ENCODE assay signal across 11 cellular contexts in the genomic region with DNA sequence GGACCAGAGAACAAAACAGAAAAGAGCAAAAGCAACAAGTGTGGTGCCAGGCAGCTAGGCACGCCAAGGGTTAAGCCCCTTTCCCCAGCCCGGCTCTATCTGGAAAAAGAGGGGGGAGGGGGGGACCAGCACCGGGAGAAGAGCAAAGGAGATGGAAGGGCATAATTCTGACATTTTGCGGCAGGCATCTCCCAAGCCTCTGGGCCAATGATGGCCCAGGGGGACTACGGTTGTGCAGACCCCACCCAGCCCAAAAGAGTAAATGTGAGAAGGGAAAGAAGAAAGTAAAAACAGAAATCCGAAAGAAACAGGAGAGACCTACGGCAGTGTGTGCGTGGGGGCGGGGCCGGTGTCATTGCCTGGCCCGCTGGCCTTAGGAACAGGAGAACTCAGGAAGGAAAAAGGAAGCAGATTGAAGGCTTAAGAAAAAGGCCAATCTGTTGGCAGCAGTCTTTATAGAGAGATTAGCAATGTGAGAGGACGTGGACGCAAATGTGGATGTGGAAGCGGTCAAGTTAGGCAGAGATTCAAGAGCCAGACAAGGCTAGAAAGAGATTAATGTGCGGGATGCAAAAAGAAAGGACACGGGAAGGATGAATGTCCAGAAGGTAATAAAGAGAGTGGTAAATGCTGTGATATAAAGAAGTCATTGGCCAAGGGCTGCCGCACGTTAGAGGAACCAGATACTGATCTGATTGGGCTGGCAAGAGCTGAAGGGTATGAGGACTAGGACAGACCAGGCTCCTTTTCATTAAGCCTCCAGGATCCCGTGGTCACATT. TPM values are rescaled to one million over a fixed set of nuclear protein-coding genes. Genes with fewer than 3 reads are reported as not detected.
A peak's percentile ranks its signal among the peaks of the same experiment; 100 is the strongest.
DNase-seq lines count a peak whose midpoint lies in the region; TF ChIP-seq lines count a peak whose summit lies in the region.
"Had no signal": no experiment of that assay in that cellular context is flagged by ENCODE, and none has a peak within 500 bp of the region (broad histone marks: within the 10 kb centered on the region; RNA-seq: fewer than 3 reads in every experiment).

No MANE protein-coding gene starts in this region.

- H3K4me1 ChIP-seq in esophagus squamous epithelium: peaks cover 9 to 26% (median 14%) of the 10 kb centered on the region in 3 donors
- no peaks in the 10 kb centered on the region for H3K4me1 ChIP-seq in mucosa of rectum (ENCODE audit: control insufficient read depth in 2 of 2, insufficient read depth in 2 of 2, low read length in 2 of 2)
- peaks cover 0 to 10% of the 10 kb centered on the region in 2 donors for H3K4me1 ChIP-seq in uterus
- peaks cover 9% of the 10 kb centered on the region for H3K4me1 ChIP-seq in CD4-positive, alpha-beta memory T cell (ENCODE audit: insufficient read depth, low read length)

- H3K4me3 ChIP-seq in esophagus squamous epithelium (peak overlapping the region; percentile 8 to 57 (median 25)), mucosa of rectum (ENCODE audit: low read length in 2 of 2) (peak overlapping the region; percentile 29 to 35), uterus (peak overlapping the region; percentile 27 to 34)
- no peak overlapping the region for H3K4me3 ChIP-seq in CD4-positive, alpha-beta memory T cell (ENCODE audit: low read length in 2 of 2)

- H3K9me3 ChIP-seq in esophagus squamous epithelium (peaks cover 0 to 1% (median 0%) of the 10 kb centered on the region in 3 donors), mucosa of rectum (ENCODE audit: control insufficient read depth in 2 of 2, low read length in 2 of 2) (no peaks in the 10 kb centered on the region), uterus (no peaks in the 10 kb centered on the region)
- no peaks in the 10 kb centered on the region for H3K9me3 ChIP-seq in CD4-positive, alpha-beta memory T cell (ENCODE audit: control insufficient read depth in 1 of 2, low read length in 2 of 2)

- H3K9ac ChIP-seq in mucosa of rectum (ENCODE audit: low read depth in 1 of 2, low read length in 2 of 2): no peak overlapping the region

- H3K27ac ChIP-seq in esophagus squamous epithelium (no peak overlapping the region), mucosa of rectum (ENCODE audit: low read depth in 2 of 2, low read length in 2 of 2) (no peak overlapping the region), uterus (peak overlapping the region in 1 of 2 donors; percentile 13)
- H3K27ac ChIP-seq in CD4-positive, alpha-beta memory T cell (ENCODE audit: low read depth, low read length): no peak overlapping the region
- H3K27ac ChIP-seq: 22Rv1 had no signal

- POLR2A ChIA-PET in CD4-positive, alpha-beta memory T cell (lab: Charles Lee; ENCODE audit: partially characterized antibody): no interaction called here

- no peaks in the 10 kb centered on the region for H3K4me1 Mint-ChIP-seq in CD4-positive, alpha-beta memory T cell

- H3K36me3 Mint-ChIP-seq in CD4-positive, alpha-beta memory T cell: no peaks in the 10 kb centered on the region
- H3K36me3 Mint-ChIP-seq: activated naive CD8-positive, alpha-beta T cell treated with anti-CD3 and anti-CD28 coated beads, Interleukin-2, amount 10 ng/mL, durations not matched to agents 7 days and 5 days had no signal

- no peak overlapping the region for H3K27ac Mint-ChIP-seq in CD4-positive, alpha-beta memory T cell
- H3K27ac Mint-ChIP-seq: activated naive CD8-positive, alpha-beta T cell treated with anti-CD3 and anti-CD28 coated beads, Interleukin-2, amount 10 ng/mL, durations not matched to agents 7 days and 5 days had no signal

- TF ChIP-seq POLR2A in esophagus squamous epithelium (IDR thresholded peaks at IDR 0.05) (no peak), uterus (IDR thresholded peaks at IDR 0.05) (no peak)

- WGBS in esophagus squamous epithelium, 2 donors: 9% methylated on average over 19 of the region's 19 CpGs

- H3K9me3 Mint-ChIP-seq in CD4-positive, alpha-beta memory T cell: peaks cover 0 to 7% (median 3%) of the 10 kb centered on the region in 8 donors
- H3K9me3 Mint-ChIP-seq: activated naive CD8-positive, alpha-beta T cell treated with anti-CD3 and anti-CD28 coated beads, Interleukin-2, amount 10 ng/mL, durations not matched to agents 7 days and 5 days had no signal

- intact Hi-C loops in esophagus squamous epithelium (cut with DNase I) (no loop called here), uterus (cut with DNase I; ENCODE audit: low total_unique reads) (no loop called here)
- intact Hi-C loops in CD4-positive, alpha-beta memory T cell (cut with micrococcal nuclease): no loop called here

- peaks cover 17 to 30% of the 10 kb centered on the region in 2 donors for H3K27me3 Mint-ChIP-seq in CD4-positive, alpha-beta memory T cell

- CTCF ChIA-PET in CD4-positive, alpha-beta memory T cell (lab: Charles Lee; ENCODE audit: partially characterized antibody): no interaction called here

- no peaks in the 10 kb centered on the region for H3K36me3 ChIP-seq in esophagus squamous epithelium
- no peaks in the 10 kb centered on the region for H3K36me3 ChIP-seq in mucosa of rectum (ENCODE audit: control insufficient read depth in 2 of 2, insufficient read depth in 2 of 2, low read length in 2 of 2)
- H3K36me3 ChIP-seq in uterus: no peaks in the 10 kb centered on the region
- H3K36me3 ChIP-seq in CD4-positive, alpha-beta memory T cell (ENCODE audit: insufficient read depth, low read length): no peaks in the 10 kb centered on the region

- TF ChIP-seq CTCF in esophagus squamous epithelium (IDR thresholded peaks at IDR 0.05) (no peak), uterus (IDR thresholded peaks at IDR 0.05) (no peak)

- H3K27me3 ChIP-seq in esophagus squamous epithelium (peaks cover 0 to 44% (median 0%) of the 10 kb centered on the region in 4 donors), mucosa of rectum (ENCODE audit: control insufficient read depth in 2 of 2, insufficient read depth in 2 of 2, low read length in 2 of 2) (peaks cover 0 to 2% of the 10 kb centered on the region in 2 donors), uterus (no peaks in the 10 kb centered on the region)
- peaks cover 13% of the 10 kb centered on the region for H3K27me3 ChIP-seq in CD4-positive, alpha-beta memory T cell (ENCODE audit: insufficient read depth, low read length)

- DNase-seq in DMS 273 (lab: John Stamatoyannopoulos, UW; ENCODE audit: unreplicated experiment) (peak; percentile 31), DMS 273 treated with DMSO at 0.1 percent for 48 hours (lab: John Stamatoyannopoulos, UW) (no peak), esophagus squamous epithelium (lab: John Stamatoyannopoulos, UW) (no peak), uterus (no peak), SW480 (ENCODE audit: low spot score) (no peak), NAMALWA (ENCODE audit: low spot score) (no peak)
- DNase-seq in CD4-positive, alpha-beta memory T cell: no peak
- DNase-seq: activated naive CD8-positive, alpha-beta T cell treated with anti-CD3 and anti-CD28 coated beads, Interleukin-2, amount 10 ng/mL, durations not matched to agents 7 days and 5 days; NCI-H1436 had no signal

- no peak overlapping the region for H3K4me3 Mint-ChIP-seq in CD4-positive, alpha-beta memory T cell
- H3K4me3 Mint-ChIP-seq: activated naive CD8-positive, alpha-beta T cell treated with anti-CD3 and anti-CD28 coated beads, Interleukin-2, amount 10 ng/mL, durations not matched to agents 7 days and 5 days had no signal

RNA-seq across cellular contexts. Expression of a gene that starts 59.2 kb away (rescaled TPM):
- total RNA-seq in esophagus squamous epithelium: under 1 TPM in 2 of 4 donors, not detected in 2; 0.19 to 0.31 TPM
- total RNA-seq in uterus: under 1 TPM in 2 of 4 donors, not detected in 2; 0.28 to 0.37 TPM
- total RNA-seq in CD4-positive, alpha-beta memory T cell: not detected
- polyA plus RNA-seq in CD4-positive, alpha-beta memory T cell: not detected

Comparison
In these comparisons a context has a peak if more than half of its experiments do, and no peak if none do; other contexts are left out.
1. H3K4me3 ChIP-seq: peak in esophagus squamous epithelium (4 of 4), mucosa of rectum (2 of 2) and uterus (2 of 2); none in CD4-positive, alpha-beta memory T cell (0 of 2).